ENCODE assay signal across 8 cellular contexts in the genomic region with DNA sequence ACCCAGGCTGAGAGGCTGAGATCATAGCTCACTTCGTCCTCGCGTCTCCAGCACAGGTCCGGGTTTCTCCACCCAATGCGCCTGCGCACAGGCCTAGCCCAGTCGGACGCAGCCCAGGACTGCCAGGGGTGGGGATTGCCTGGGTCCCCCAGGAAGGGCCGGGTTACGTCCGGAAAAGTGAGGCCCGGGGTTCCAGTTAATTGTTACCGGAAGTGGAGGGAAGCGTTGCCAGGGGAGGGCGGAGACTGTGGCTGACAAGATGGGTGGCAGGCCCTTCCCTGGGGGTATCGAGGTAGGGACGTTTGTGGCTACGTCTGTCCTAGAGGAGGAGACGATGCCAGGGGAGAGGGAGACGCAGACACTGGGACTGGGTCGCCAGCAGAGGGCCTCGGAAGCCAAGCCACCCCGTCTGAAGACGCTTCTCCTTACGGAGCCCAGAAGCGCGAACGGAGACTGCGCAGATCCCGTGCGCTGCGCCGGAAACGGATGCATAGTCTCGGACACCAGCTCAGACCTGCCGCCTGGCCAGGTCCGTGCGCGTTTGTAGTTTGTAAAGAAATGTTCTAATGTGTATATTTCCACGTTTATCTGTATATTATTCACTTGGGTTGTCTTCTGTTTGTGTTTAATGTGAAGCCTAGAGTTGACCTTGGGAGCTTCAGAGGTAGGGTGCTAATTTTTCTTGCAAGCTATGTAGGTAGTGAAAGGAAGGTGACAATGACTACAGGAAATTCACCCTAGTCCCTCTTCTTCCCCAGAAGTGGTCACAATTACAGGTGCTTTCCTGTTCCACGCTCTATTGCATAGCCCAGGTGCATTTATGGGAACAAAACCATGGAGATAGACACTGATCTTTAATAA. TPM values are rescaled to one million over a fixed set of nuclear protein-coding genes. Genes with fewer than 3 reads are reported as not detected.
DNase-seq lines count a peak whose midpoint lies in the region; ATAC-seq lines count a peak whose summit lies in the region.

No MANE protein-coding gene starts in this region.

- H3K9me3 ChIP-seq in muscle layer of duodenum (ENCODE audit: control insufficient read depth in 1 of 2, low read length in 2 of 2) = no peaks in the 10 kb centered on the region

- H3K4me1 ChIP-seq in muscle layer of duodenum (ENCODE audit: control insufficient read depth in 1 of 2, insufficient read depth in 2 of 2, low read length in 2 of 2) = peaks cover 16 to 42% of the 10 kb centered on the region in 2 donors

- H3K36me3 ChIP-seq in muscle layer of duodenum (ENCODE audit: control insufficient read depth in 1 of 2, insufficient read depth in 2 of 2, low read length in 2 of 2) = peaks cover 24 to 38% of the 10 kb centered on the region in 2 donors

- no peaks in the 10 kb centered on the region for H3K27me3 ChIP-seq in muscle layer of duodenum (ENCODE audit: low read depth, low read length)

- DNase-seq in DMS 273 (lab: John Stamatoyannopoulos, UW; ENCODE audit: unreplicated experiment) (peak; percentile 98), HuH-7.5 (ENCODE audit: low spot score) (peak; percentile 57), OCI-M2 (lab: John Stamatoyannopoulos, UW; ENCODE audit: unreplicated experiment) (peak; percentile 69)
- DNase-seq in activated T-cell treated with anti-CD3 and anti-CD28 coated beads, Interleukin-2, amount 50 U/mL, for 1 hour = peak; percentile 85
- peak; percentile 84 for DNase-seq in stimulated activated CD8-positive, alpha-beta memory T cell treated with anti-CD3 and anti-CD28 coated beads, Interleukin-7, amount 100 ng/mL, for 24 hours (ENCODE audit: low read depth)

- peak overlapping the region; percentile 96 for H3K27ac ChIP-seq in muscle layer of duodenum (ENCODE audit: low read length)

- H3K4me3 ChIP-seq in muscle layer of duodenum (ENCODE audit: low read depth in 1 of 2, low read length in 2 of 2) = peak overlapping the region; percentile 40 to 60

- ATAC-seq in GM21515 (IDR thresholded peaks at IDR 0.05; ENCODE audit: unreplicated experiment) (peak; percentile 61), esophagus mucosa (peak; percentile 94)

RNA-seq across cellular contexts. Expression of a gene that starts 7.3 kb away (rescaled TPM):
- 38.1 TPM for total RNA-seq in esophagus mucosa

RNA-seq across cellular contexts. Expression of a gene that starts 7.6 kb away (rescaled TPM):
- 20.7 TPM for total RNA-seq in esophagus mucosa

RNA-seq across cellular contexts. Expression of a gene that starts 32.4 kb away (rescaled TPM):
- not detected for total RNA-seq in esophagus mucosa

Comparison
In these comparisons a context has a peak if more than half of its experiments do, and no peak if none do; other contexts are left out.
1. Peak in every context shown above with its lines: DNase-seq, ATAC-seq, H3K4me3 ChIP-seq and H3K27ac ChIP-seq.